Comparison of ENCODE assay signal across 19 cellular contexts in genomic region chr5:95643152-95643551, GRCh38. TPM values are rescaled to one million over a fixed set of nuclear protein-coding genes. Genes with fewer than 3 reads are reported as not detected.
"Had no signal": no experiment of that assay in that cellular context is flagged by ENCODE, and none has a peak within 500 bp of the region (broad histone marks: within the 10 kb centered on the region; RNA-seq: fewer than 3 reads in every experiment).

No MANE protein-coding gene starts in this region.

- H3K4me1 ChIP-seq: foreskin keratinocyte had no signal

- H3K36me3 ChIP-seq: transverse colon had no signal

- DNase-seq: effector CD4-positive, alpha-beta T cell; endodermal cell; erythroblast; foreskin keratinocyte; kidney; left cardiac atrium; mucosa of descending colon; natural killer cell; right cardiac atrium; stimulated activated CD4-positive, alpha-beta T cell treated with anti-CD3 and anti-CD28 coated beads, Interleukin-4, amount 100 ng/mL, for 1 hour; stimulated activated CD8-positive, alpha-beta memory T cell treated with anti-CD3 and anti-CD28 coated beads, Interleukin-4, amount 100 ng/mL, for 48 hours; testis; transverse colon had no signal

- H3K4me3 ChIP-seq: coronary artery, hepatocyte, mucosa of descending colon, smooth muscle cell, testis, transverse colon had no signal

- H3K27ac ChIP-seq: foreskin keratinocyte had no signal

- H3K9me3 ChIP-seq: mucosa of descending colon, testis, transverse colon had no signal

- ATAC-seq: foreskin keratinocyte; left cardiac atrium; mucosa of descending colon; natural killer cell; right cardiac atrium; stimulated activated effector memory CD8-positive, alpha-beta T cell treated with anti-CD3 and anti-CD28 coated beads, Interleukin-12 subunit alpha, Interleukin-12 subunit beta, amount 100 ng/mL, for 72 hours had no signal

- H3K27me3 ChIP-seq: hepatocyte, testis, transverse colon had no signal

RNA-seq across cellular contexts. Expression of gene GPR150, which starts 23.3 kb away (rescaled TPM):
- total RNA-seq: foreskin keratinocyte, hepatocyte, neural crest cell had no signal

RNA-seq across cellular contexts. Expression of gene SPATA9, which starts 39.6 kb away (rescaled TPM):
- total RNA-seq: endothelial cell of umbilical vein, foreskin keratinocyte, smooth muscle cell had no signal
